3 cellular contexts compared by ENCODE assay signal in genomic region chr6:65483652-65484051, GRCh38.
A peak's percentile ranks its signal among the peaks of the same experiment; 100 is the strongest.
DNase-seq lines count a peak whose midpoint lies in the region; ATAC-seq, FAIRE-seq and TF ChIP-seq lines count a peak whose summit lies in the region.
"Not testable (repeated sequence)": the region's sequence is repeated elsewhere in the genome, so short reads cannot be mapped to it uniquely, and the experiment has no call there.

No MANE protein-coding gene starts in this region.

- H3K4me1 ChIP-seq in K562 (replicated peaks in 1 of 2; ENCODE audit: control insufficient read depth in 2 of 2, insufficient read depth in 2 of 2, low read length in 2 of 2); endothelial cell of umbilical vein (ENCODE audit: control insufficient read depth, extremely low read depth, insufficient read depth, low read length): not testable (repeated sequence)

- not testable (repeated sequence) for H3K36me3 ChIP-seq in K562 (ENCODE audit: control insufficient read depth, insufficient read depth, low read length); endothelial cell of umbilical vein (ENCODE audit: control insufficient read depth in 2 of 2, extremely low read depth in 1 of 2, insufficient read depth in 2 of 2, low read length in 2 of 2)

- not testable (repeated sequence) for BruUV-seq in K562 (replicated peaks; lab: Mats Ljungman, UMichigan); endothelial cell of umbilical vein (replicated peaks; lab: Mats Ljungman, UMichigan)

- CTCF ChIA-PET in K562 (lab: Yijun Ruan, JAX; ENCODE audit: low intra/inter-chr PET ratio); endothelial cell of umbilical vein (lab: Charles Lee): not testable (repeated sequence)

- WGBS in K562 (ENCODE audit: insufficient coverage, low coverage, missing lambda C conversion rate) = 12% methylated on average over 7 of the region's 7 CpGs

- TF ChIP-seq CTCF in K562 (IDR thresholded peaks at IDR 0.05 in 2 of 3, conservative IDR thresholded peaks at IDR 0.05 in 1 of 3; ENCODE audit: insufficient read depth in 2 of 3, low read depth in 1 of 3, low read length in 3 of 3); endothelial cell of umbilical vein (IDR thresholded peaks at IDR 0.05; ENCODE audit: extremely low read depth in 1 of 2, insufficient read depth in 1 of 2, low read depth in 1 of 2, low read length in 2 of 2): not testable (repeated sequence)

- H3K79me2 ChIP-seq in K562 (ENCODE audit: control insufficient read depth, insufficient read depth, low read length); endothelial cell of umbilical vein (ENCODE audit: control insufficient read depth, insufficient read depth, low read length): not testable (repeated sequence)

- H3K9ac ChIP-seq in K562 (ENCODE audit: insufficient read depth in 1 of 2, low read depth in 2 of 2, low read length in 2 of 2); endothelial cell of umbilical vein (replicated peaks; ENCODE audit: extremely low read depth, insufficient read depth, low read length): not testable (repeated sequence)

- TF ChIP-seq POLR2A in K562 (conservative IDR thresholded peaks at IDR 0.05); endothelial cell of umbilical vein (IDR thresholded peaks at IDR 0.05; ENCODE audit: low read depth, low read length): not testable (repeated sequence)

- not testable (repeated sequence) for H2AFZ ChIP-seq in K562 (ENCODE audit: low read depth, low read length); endothelial cell of umbilical vein (ENCODE audit: low read depth, low read length)

- DNase-seq in K562 (ENCODE audit: extremely low read depth in 1 of 4, low spot score in 3 of 4); endothelial cell of umbilical vein (ENCODE audit: low read depth, low spot score): not testable (repeated sequence)
- DNase-seq in cardiac septum (ENCODE audit: low spot score) = peak; percentile 43

- ATAC-seq in K562 = not testable (repeated sequence)

- not testable (repeated sequence) for H3K4me2 ChIP-seq in K562 (ENCODE audit: insufficient read depth, low read length); endothelial cell of umbilical vein (ENCODE audit: insufficient read depth, low read length)

- not testable (repeated sequence) for H3K9me3 ChIP-seq in K562 (replicated peaks; ENCODE audit: control insufficient read depth, insufficient read depth, low read depth, low read length); endothelial cell of umbilical vein (replicated peaks; ENCODE audit: control insufficient read depth, insufficient read depth, low read length)

- H4K20me1 ChIP-seq in K562 (replicated peaks; ENCODE audit: control insufficient read depth, insufficient read depth, low read length); endothelial cell of umbilical vein (replicated peaks; ENCODE audit: control insufficient read depth, extremely low read depth, insufficient read depth, low read length): not testable (repeated sequence)

- dilution Hi-C loops in endothelial cell of umbilical vein (cut with MboI; ENCODE audit: extremely low pct_ligation_motif_present, low sequenced_read_pairs) = not testable (repeated sequence)

- not testable (repeated sequence) for H3K4me3 ChIP-seq in K562; endothelial cell of umbilical vein (replicated peaks in 1 of 3; ENCODE audit: insufficient read depth in 1 of 3, low read depth in 1 of 3, low read length in 3 of 3)

- TF ChIP-seq RAD21 in K562 (CRISPR knock-in tag; conservative IDR thresholded peaks at IDR 0.05 in 1 of 2, IDR thresholded peaks at IDR 0.05 in 1 of 2) = not testable (repeated sequence)

- H3K27ac ChIP-seq in K562 (ENCODE audit: extremely low read depth, low read depth, low read length); endothelial cell of umbilical vein (ENCODE audit: insufficient read depth, low read depth, low read length): not testable (repeated sequence)

- FAIRE-seq in K562 (lab: Jason Lieb, UNC) = not testable (repeated sequence)
- peak; percentile 62 for FAIRE-seq in endothelial cell of umbilical vein (lab: Jason Lieb, UNC)

- intact Hi-C loops in K562 (cut with micrococcal nuclease); endothelial cell of umbilical vein (cut with micrococcal nuclease); cardiac septum (cut with DNase I): not testable (repeated sequence)

- not testable (repeated sequence) for H3K27me3 ChIP-seq in K562 (ENCODE audit: control insufficient read depth in 2 of 2, insufficient read depth in 2 of 2, low read length in 2 of 2); endothelial cell of umbilical vein (ENCODE audit: control insufficient read depth in 2 of 2, insufficient read depth in 2 of 2, low read length in 2 of 2)

- POLR2A ChIA-PET in K562 (lab: Yijun Ruan, JAX); endothelial cell of umbilical vein (lab: Charles Lee): not testable (repeated sequence)

- in situ Hi-C loops in K562 (cut with MboI) = not testable (repeated sequence)

- not testable (repeated sequence) for TF ChIP-seq EP300 in K562 (IDR thresholded peaks at IDR 0.05; ENCODE audit: low read length)

- not testable (repeated sequence) for H3K9me1 ChIP-seq in K562 (ENCODE audit: control insufficient read depth, insufficient read depth, low read length); endothelial cell of umbilical vein (replicated peaks; ENCODE audit: control insufficient read depth, extremely low read depth, insufficient read depth, low read length)

TF ChIP-seq in K562, 482 proteins besides CTCF, POLR2A, EP300 and RAD21:
- TF ChIP-seq ZNF431 (CRISPR knock-in tag; IDR thresholded peaks at IDR 0.05) = peak; percentile 94
